Comparison of ENCODE assay signal across 24 cellular contexts in genomic region chr17:6549384-6550036, GRCh38. TPM values are rescaled to one million over a fixed set of nuclear protein-coding genes. Genes with fewer than 3 reads are reported as not detected.
A peak's percentile ranks its signal among the peaks of the same experiment; 100 is the strongest.
DNase-seq lines count a peak whose midpoint lies in the region; ATAC-seq and TF ChIP-seq lines count a peak whose summit lies in the region.
"Had no signal": no experiment of that assay in that cellular context is flagged by ENCODE, and none has a peak within 500 bp of the region (broad histone marks: within the 10 kb centered on the region; RNA-seq: fewer than 3 reads in every experiment).

No MANE protein-coding gene starts in this region.

- H3K27ac Mint-ChIP-seq in endodermal cell (no peak overlapping the region), type B pancreatic cell (peak overlapping the region; percentile 41)
- H3K27ac Mint-ChIP-seq: activated naive CD8-positive, alpha-beta T cell; natural killer cell treated with Interleukin-12 subunit alpha and Interleukin-12 subunit beta and Interleukin-15 and Interleukin-18, amount 100 ng/mL, for 72 hours had no signal

- H3F3A ChIP-seq in MM.1S (ENCODE audit: insufficient read depth, low read length), result no peaks in the 10 kb centered on the region

- no peaks in the 10 kb centered on the region for H3K36me3 Mint-ChIP-seq in endodermal cell (ENCODE audit: low read depth)
- no peaks in the 10 kb centered on the region for H3K36me3 Mint-ChIP-seq in type B pancreatic cell
- H3K36me3 Mint-ChIP-seq: activated naive CD8-positive, alpha-beta T cell; natural killer cell treated with Interleukin-12 subunit alpha and Interleukin-12 subunit beta and Interleukin-15 and Interleukin-18, amount 100 ng/mL, for 72 hours had no signal

- H3K36me3 ChIP-seq in right atrium auricular region (no peaks in the 10 kb centered on the region), endodermal cell (ENCODE audit: control insufficient read depth, insufficient read depth, low read length) (no peaks in the 10 kb centered on the region), MM.1S (replicated peaks; ENCODE audit: insufficient read depth, low read length) (no peaks in the 10 kb centered on the region)
- H3K36me3 ChIP-seq: BE2C, heart left ventricle, left lung, ovary, Peyer's patch, tibial artery had no signal

- H3K4me3 ChIP-seq in right atrium auricular region (no peak overlapping the region), endodermal cell (ENCODE audit: low read length) (no peak overlapping the region), MM.1S (ENCODE audit: low read length) (no peak overlapping the region)
- H3K4me3 ChIP-seq: GM12878, heart left ventricle, left lung, ovary, Peyer's patch, tibial artery had no signal

- H3K27me3 Mint-ChIP-seq in endodermal cell (ENCODE audit: insufficient read depth) (peaks cover 18% of the 10 kb centered on the region), type B pancreatic cell (peaks cover 22% of the 10 kb centered on the region)

- no peaks in the 10 kb centered on the region for H3K9me2 ChIP-seq in MM.1S (replicated peaks; ENCODE audit: insufficient read depth, low read length)

- H3K9me3 ChIP-seq in right atrium auricular region, result no peaks in the 10 kb centered on the region
- no peaks in the 10 kb centered on the region for H3K9me3 ChIP-seq in endodermal cell (ENCODE audit: control insufficient read depth, low read length)
- H3K9me3 ChIP-seq in MM.1S (replicated peaks; ENCODE audit: insufficient read depth, low read length), result no peaks in the 10 kb centered on the region
- H3K9me3 ChIP-seq: BE2C, Caco-2, heart left ventricle, left lung, ovary, Peyer's patch, tibial artery had no signal

- no peaks in the 10 kb centered on the region for H4K20me1 ChIP-seq in MM.1S (ENCODE audit: insufficient read depth, low read length)

- 67 to 72% methylated on average over 2 to 9 of the region's 9 CpGs for WGBS in endodermal cell (ENCODE audit: insufficient coverage in 1 of 2, insufficient read length in 1 of 2), 2 experiments

- H3K79me2 ChIP-seq in MM.1S (ENCODE audit: low read length), result no peaks in the 10 kb centered on the region

- H3K4me3 Mint-ChIP-seq in endodermal cell (no peak overlapping the region), type B pancreatic cell (no peak overlapping the region)
- H3K4me3 Mint-ChIP-seq: activated naive CD8-positive, alpha-beta T cell; natural killer cell treated with Interleukin-12 subunit alpha and Interleukin-12 subunit beta and Interleukin-15 and Interleukin-18, amount 100 ng/mL, for 72 hours; T-helper 1 cell treated with Interleukin-12 subunit alpha and Interleukin-12 subunit beta and Interleukin-4 antibody, amounts not matched to agents 30 μg/mL and 1 μg/mL, for 36 hours had no signal

- ATAC-seq in left cardiac atrium (no peak), esophagus mucosa (no peak), HG03196 (IDR thresholded peaks at IDR 0.05; ENCODE audit: unreplicated experiment) (no peak)
- ATAC-seq: natural killer cell treated with Interleukin-12 subunit alpha and Interleukin-12 subunit beta and Interleukin-15 and Interleukin-18, amount 100 ng/mL, for 72 hours had no signal

- intact Hi-C loops in left cardiac atrium (cut with DNase I), result no loop called here
- intact Hi-C loops in posterior vena cava (cut with DNase I), result loop anchor here in 1 of 2 donors (10.0 kb wide), 1 partner anchor 75 kb away; no protein-coding TSS in a partner anchor

- DNase-seq in right atrium auricular region (ENCODE audit: low spot score) (no peak), left cardiac atrium (no peak), endodermal cell (no peak), posterior vena cava (ENCODE audit: low spot score) (peak; percentile 41), type B pancreatic cell (ENCODE audit: extremely low spot score, unreplicated experiment) (no peak), MM.1S (no peak)
- DNase-seq: activated CD4-positive, alpha-beta T cell treated with anti-CD3 and anti-CD28 coated beads for 48 hours; BE2C; Caco-2; DMS79 treated with DMSO at 0.1 percent for 48 hours; effector CD8-positive, alpha-beta T cell; NCI-H1105 treated with DMSO at 0.1 percent for 48 hours; NCI-H2029 treated with DMSO at 0.1 percent for 48 hours; ovary; Peyer's patch; tibial artery had no signal

- H3K9ac ChIP-seq in endodermal cell (ENCODE audit: extremely low read depth, low read length, poor library complexity, severe bottlenecking) (no peak overlapping the region), MM.1S (ENCODE audit: low read length) (no peak overlapping the region)

- peak overlapping the region; percentile 39 to 40 for H3K27ac ChIP-seq in right atrium auricular region
- H3K27ac ChIP-seq in endodermal cell (ENCODE audit: low read depth, low read length), result no peak overlapping the region
- no peak overlapping the region for H3K27ac ChIP-seq in MM.1S (ENCODE audit: low read length)
- H3K27ac ChIP-seq: left lung, tibial artery had no signal

- no peak overlapping the region for H2AFZ ChIP-seq in MM.1S (ENCODE audit: low read length)

- no peak for TF ChIP-seq CTCF in right atrium auricular region (IDR thresholded peaks at IDR 0.05)
- TF ChIP-seq CTCF in endodermal cell (conservative IDR thresholded peaks at IDR 0.05), result peak; percentile 20
- no peak for TF ChIP-seq CTCF in type B pancreatic cell (conservative IDR thresholded peaks at IDR 0.05)
- TF ChIP-seq CTCF in MM.1S (IDR thresholded peaks at IDR 0.05; ENCODE audit: low read length), result no peak

- H3K4me1 Mint-ChIP-seq in endodermal cell (no peaks in the 10 kb centered on the region), type B pancreatic cell (ENCODE audit: unreplicated experiment) (peaks cover 20% of the 10 kb centered on the region)

- no peaks in the 10 kb centered on the region for H3K9me3 Mint-ChIP-seq in endodermal cell
- H3K9me3 Mint-ChIP-seq in type B pancreatic cell, result no peaks in the 10 kb centered on the region
- H3K9me3 Mint-ChIP-seq: natural killer cell treated with Interleukin-12 subunit alpha and Interleukin-12 subunit beta and Interleukin-15 and Interleukin-18, amount 100 ng/mL, for 72 hours; T-helper 1 cell treated with Interleukin-12 subunit alpha and Interleukin-12 subunit beta and Interleukin-4 antibody, amounts not matched to agents 30 μg/mL and 1 μg/mL, for 36 hours had no signal

- no peak overlapping the region for H3K4me2 ChIP-seq in MM.1S (ENCODE audit: low read depth, low read length)

- H3K4me1 ChIP-seq in right atrium auricular region (peaks cover 0 to 20% of the 10 kb centered on the region in 2 donors), endodermal cell (ENCODE audit: control insufficient read depth, insufficient read depth, low read length) (no peaks in the 10 kb centered on the region), MM.1S (ENCODE audit: low read length) (peaks cover 16% of the 10 kb centered on the region)
- H3K4me1 ChIP-seq: BE2C, Caco-2 had no signal

- peaks cover 0 to 2% of the 10 kb centered on the region in 2 donors for H3K27me3 ChIP-seq in right atrium auricular region
- peaks cover 13% of the 10 kb centered on the region for H3K27me3 ChIP-seq in endodermal cell (ENCODE audit: control insufficient read depth, insufficient read depth, low read length, poor library complexity, severe bottlenecking)
- H3K27me3 ChIP-seq in MM.1S (replicated peaks; ENCODE audit: insufficient read depth, low read length), result peaks cover 35% of the 10 kb centered on the region
- H3K27me3 ChIP-seq: ovary, Peyer's patch had no signal

RNA-seq across cellular contexts. Expression of gene PITPNM3, which starts 6.8 kb away (rescaled TPM):
- total RNA-seq in right atrium auricular region (1 to 10 TPM in 1 of 2 donors, under 1 TPM in 1; 0.56 to 1.2 TPM), left cardiac atrium (1 to 10 TPM; 3.1 to 3.4 TPM), endodermal cell (1 to 10 TPM; 1.8 to 2.7 TPM), posterior vena cava (10 to 100 TPM; 13.4 to 26.6 TPM), type B pancreatic cell (ENCODE audit: low replicate concordance) (4.3 and 7.7 TPM in 2 replicates), esophagus mucosa (20.1 TPM)
- 1.1 TPM for polyA plus RNA-seq in endodermal cell (2013, experiment 1 of 2)
- 1.3 TPM for polyA plus RNA-seq in endodermal cell (2013, experiment 2 of 2)

Comparison
In these comparisons a context has a peak if more than half of its experiments do, and no peak if none do; other contexts are left out.
1. H3K27ac ChIP-seq: peak in right atrium auricular region (2 of 2); none in endodermal cell (single experiment) and MM.1S (single experiment).